In genomic region chr13:36030670-36031331, GRCh38 we compare ENCODE assay signal across 15 cellular contexts.
DNase-seq lines count a peak whose midpoint lies in the region; ATAC-seq and TF ChIP-seq lines count a peak whose summit lies in the region.
"Had no signal": no experiment of that assay in that cellular context is flagged by ENCODE, and none has a peak within 500 bp of the region (broad histone marks: within the 10 kb centered on the region; RNA-seq: fewer than 3 reads in every experiment).

No MANE protein-coding gene starts in this region.

- H3K27ac ChIP-seq in spleen: no peak overlapping the region
- H3K27ac ChIP-seq: HL-60, tibial artery had no signal

- no peaks in the 10 kb centered on the region for H3K4me1 ChIP-seq in spleen

- H3K4me3 ChIP-seq in MG63 (no peak overlapping the region), choroid plexus epithelial cell (ENCODE audit: low read depth, low read length) (no peak overlapping the region), kidney epithelial cell (ENCODE audit: low read depth, low read length) (no peak overlapping the region), spleen (no peak overlapping the region)
- H3K4me3 ChIP-seq: tibial artery had no signal

- intact Hi-C loops in spleen (cut with DNase I; ENCODE audit: low total_unique reads): no loop called here

- DNase-seq in A172 (ENCODE audit: low spot score) (peak; percentile 38), MG63 (peak; percentile 4), choroid plexus epithelial cell (ENCODE audit: low read depth) (peak; percentile 90), kidney epithelial cell (ENCODE audit: low read depth) (peak; percentile 25), spleen (no peak), NCI-H2107 treated with DMSO at 0.1 percent for 48 hours (lab: John Stamatoyannopoulos, UW; ENCODE audit: unreplicated experiment) (no peak)
- DNase-seq: activated T-cell treated with anti-CD3 and anti-CD28 coated beads for 4 hours; AML-193; natural killer cell; stimulated activated CD4-positive, alpha-beta T cell treated with anti-CD3 and anti-CD28 coated beads, Interleukin-4, amount 100 ng/mL, for 1 hour; T-helper 2 cell had no signal

- ATAC-seq in HG03139 (IDR thresholded peaks at IDR 0.05; ENCODE audit: unreplicated experiment): no peak
- ATAC-seq in activated CD4-positive, CD25-positive, alpha-beta regulatory T cell treated with anti-CD3 and anti-CD28 coated beads, Interleukin-2, amount 50 U/mL, for 24 hours: no peak
- ATAC-seq: natural killer cell had no signal

- TF ChIP-seq CTCF in choroid plexus epithelial cell (conservative IDR thresholded peaks at IDR 0.05; ENCODE audit: low read depth, low read length): no peak
- no peak for TF ChIP-seq CTCF in kidney epithelial cell (IDR thresholded peaks at IDR 0.05; ENCODE audit: insufficient read depth, low read length, poor library complexity, severe bottlenecking)
- no peak for TF ChIP-seq CTCF in spleen (IDR thresholded peaks at IDR 0.05 in 8 of 11, conservative IDR thresholded peaks at IDR 0.05 in 3 of 11)

- H3K36me3 ChIP-seq in MG63 (no peaks in the 10 kb centered on the region), kidney epithelial cell (ENCODE audit: control insufficient read depth, insufficient read depth, low read length) (no peaks in the 10 kb centered on the region), spleen (no peaks in the 10 kb centered on the region)
- H3K36me3 ChIP-seq: tibial artery had no signal

- H3K27me3 ChIP-seq in MG63 (no peaks in the 10 kb centered on the region), kidney epithelial cell (ENCODE audit: control insufficient read depth, insufficient read depth, low read length) (no peaks in the 10 kb centered on the region), spleen (replicated peaks in 1 of 7) (no peaks in the 10 kb centered on the region)
- H3K27me3 ChIP-seq: tibial artery had no signal

- H3K9me3 ChIP-seq in MG63: no peaks in the 10 kb centered on the region
- no peaks in the 10 kb centered on the region for H3K9me3 ChIP-seq in spleen
- H3K9me3 ChIP-seq: tibial artery had no signal

- 76 to 86% (median 78%) methylated on average over 8 of the region's 8 CpGs for WGBS in spleen, 5 donors

- TF ChIP-seq POLR2A in spleen (IDR thresholded peaks at IDR 0.05): no peak

Comparison
In these comparisons a context has a peak if more than half of its experiments do, and no peak if none do; other contexts are left out.
1. DNase-seq: peak in A172 (single experiment), MG63 (single experiment), choroid plexus epithelial cell (single experiment) and kidney epithelial cell (single experiment); none in spleen (single experiment) and NCI-H2107 treated with DMSO at 0.1 percent for 48 hours (single experiment).